In the genomic region with DNA sequence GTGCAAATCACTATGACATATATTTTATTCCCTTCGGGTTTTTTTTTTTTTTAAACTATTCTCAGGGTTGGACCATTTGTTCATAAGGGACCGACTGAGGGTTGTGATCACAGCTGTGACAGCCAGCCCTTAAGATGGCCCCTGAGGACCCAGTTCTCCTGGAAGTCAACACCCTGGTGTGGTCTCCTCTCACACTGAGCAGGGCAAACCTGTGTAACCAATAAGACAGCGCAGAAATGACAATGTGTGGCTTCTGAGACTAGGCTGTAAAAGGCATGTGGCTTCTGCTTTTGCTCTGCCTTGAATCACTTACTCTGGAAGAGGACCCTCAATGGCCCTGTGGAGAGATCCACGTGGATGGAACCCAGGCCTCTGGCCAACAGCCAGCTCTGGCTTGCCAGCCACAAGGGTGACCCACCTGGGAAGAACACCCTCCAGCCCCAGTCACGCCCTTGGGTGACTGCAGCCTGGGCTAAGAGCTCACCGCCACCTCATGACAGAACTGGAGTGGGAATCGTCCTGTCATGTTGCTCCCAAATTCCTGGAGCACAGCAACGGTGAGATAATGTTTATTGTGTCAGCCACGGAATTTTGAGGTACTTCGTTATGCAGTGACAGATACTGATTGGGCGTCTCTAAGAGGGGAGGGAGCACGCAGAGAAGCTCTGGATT, we compare ENCODE assay signal across 14 cellular contexts.
DNase-seq lines count a peak whose midpoint lies in the region; ATAC-seq, FAIRE-seq and TF ChIP-seq lines count a peak whose summit lies in the region.
"Had no signal": no experiment of that assay in that cellular context is flagged by ENCODE, and none has a peak within 500 bp of the region (broad histone marks: within the 10 kb centered on the region; RNA-seq: fewer than 3 reads in every experiment).

No MANE protein-coding gene starts in this region.

- intact Hi-C loops in Caco-2 (cut with micrococcal nuclease; ENCODE audit: unreplicated experiment) (no loop called here), K562 (cut with micrococcal nuclease) (no loop called here), right cardiac atrium (cut with DNase I) (no loop called here), sciatic nerve (cut with DNase I) (no loop called here)

- H3K36me3 Mint-ChIP-seq in Caco-2 (ENCODE audit: insufficient read depth, unreplicated experiment): no peaks in the 10 kb centered on the region
- H3K36me3 Mint-ChIP-seq in progenitor cell of endocrine pancreas (ENCODE audit: insufficient read depth): peaks cover 4% of the 10 kb centered on the region

- WGBS in K562 (ENCODE audit: insufficient coverage, low coverage, missing lambda C conversion rate): 52% methylated on average over 12 of the region's 12 CpGs
- 69% methylated on average over 12 of the region's 12 CpGs for WGBS in right cardiac atrium

- DNase-seq in Caco-2 (no peak), K562 (ENCODE audit: extremely low read depth in 1 of 4, low spot score in 3 of 4) (no peak), right cardiac atrium (peak in 2 of 3 donors; percentile 71 to 73), progenitor cell of endocrine pancreas (ENCODE audit: low spot score, unreplicated experiment) (no peak), HTR-8/SVneo (ENCODE audit: insufficient read length, low spot score) (no peak), RKO (ENCODE audit: low spot score) (no peak), sciatic nerve (ENCODE audit: low spot score) (no peak), DMS53 treated with DMSO at 0.1 percent for 48 hours (lab: John Stamatoyannopoulos, UW; ENCODE audit: unreplicated experiment) (no peak)
- DNase-seq: activated naive CD8-positive, alpha-beta T cell treated with anti-CD3 and anti-CD28 coated beads for 36 hours; activated T-cell treated with anti-CD3 and anti-CD28 coated beads for 4 hours; DMS153; NCI-H2029 treated with DMSO at 0.1 percent for 48 hours; RPMI8226 had no signal

- no peaks in the 10 kb centered on the region for H3K9me3 Mint-ChIP-seq in Caco-2 (ENCODE audit: unreplicated experiment)
- H3K9me3 Mint-ChIP-seq in progenitor cell of endocrine pancreas (ENCODE audit: low read depth): no peaks in the 10 kb centered on the region
- H3K9me3 Mint-ChIP-seq: activated naive CD8-positive, alpha-beta T cell treated with anti-CD3 and anti-CD28 coated beads for 36 hours had no signal

- CTCF ChIA-PET in Caco-2 (lab: Charles Lee) (interaction anchor here (0.5 to 0.8 kb wide), 2 partner anchors 9 to 32 kb away, joined by 3 to 4 read pairs; no protein-coding TSS in a partner anchor), K562 (lab: Yijun Ruan, JAX; ENCODE audit: low intra/inter-chr PET ratio) (no interaction called here)

- in situ Hi-C loops in K562 (cut with MboI): no loop called here

- H3K4me3 ChIP-seq in Caco-2 (ENCODE audit: low read depth, low read length): no peak overlapping the region
- no peak overlapping the region for H3K4me3 ChIP-seq in K562
- no peak overlapping the region for H3K4me3 ChIP-seq in right cardiac atrium (ENCODE audit: low read length)
- H3K4me3 ChIP-seq: smooth muscle cell had no signal

- no peak overlapping the region for H3K9ac ChIP-seq in K562 (ENCODE audit: insufficient read depth in 1 of 2, low read depth in 2 of 2, low read length in 2 of 2)

- peak overlapping the region; percentile 48 for H3K27ac Mint-ChIP-seq in Caco-2 (ENCODE audit: unreplicated experiment)
- H3K27ac Mint-ChIP-seq in progenitor cell of endocrine pancreas: peak overlapping the region; percentile 45
- H3K27ac Mint-ChIP-seq: activated naive CD8-positive, alpha-beta T cell treated with anti-CD3 and anti-CD28 coated beads for 36 hours had no signal

- H3K4me2 ChIP-seq in K562 (ENCODE audit: insufficient read depth, low read length): no peak overlapping the region
- H3K4me2 ChIP-seq: smooth muscle cell had no signal

- TF ChIP-seq CTCF in Caco-2 (IDR thresholded peaks at IDR 0.05; ENCODE audit: insufficient read depth in 1 of 2, low read depth in 1 of 2, low read length in 1 of 2, severe bottlenecking in 1 of 2, unreplicated experiment in 1 of 2) (no peak), K562 (IDR thresholded peaks at IDR 0.05 in 2 of 3, conservative IDR thresholded peaks at IDR 0.05 in 1 of 3; ENCODE audit: insufficient read depth in 2 of 3, low read depth in 1 of 3, low read length in 3 of 3) (no peak), progenitor cell of endocrine pancreas (IDR thresholded peaks at IDR 0.05; ENCODE audit: unreplicated experiment) (no peak)

- TF ChIP-seq EP300 in K562 (IDR thresholded peaks at IDR 0.05; ENCODE audit: low read length): no peak

- no peak for TF ChIP-seq POLR2A in K562 (conservative IDR thresholded peaks at IDR 0.05)

- no peaks in the 10 kb centered on the region for H3K4me1 ChIP-seq in Caco-2
- H3K4me1 ChIP-seq in K562 (replicated peaks in 1 of 2; ENCODE audit: control insufficient read depth in 2 of 2, insufficient read depth in 2 of 2, low read length in 2 of 2): peaks cover 3 to 8% of the 10 kb centered on the region in 2 experiments; a peak in 4 of 5 replicates
- H3K4me1 ChIP-seq in right cardiac atrium (ENCODE audit: control insufficient read depth, insufficient read depth, low read length): peaks cover 24% of the 10 kb centered on the region

- POLR2A ChIA-PET in Caco-2 (lab: Charles Lee): no interaction called here
- POLR2A ChIA-PET in K562 (lab: Yijun Ruan, JAX): interaction anchor here (0.6 to 0.9 kb wide), 5 partner anchors 8 to 579 kb away, joined by 3 to 4 read pairs (median 3); no protein-coding TSS in a partner anchor

- peaks cover 5% of the 10 kb centered on the region; the same call in 1 of the 2 replicates for H4K20me1 ChIP-seq in K562 (replicated peaks; ENCODE audit: control insufficient read depth, insufficient read depth, low read length)

- peaks cover 31% of the 10 kb centered on the region for H3K4me1 Mint-ChIP-seq in Caco-2 (ENCODE audit: low read depth, unreplicated experiment)
- H3K4me1 Mint-ChIP-seq in progenitor cell of endocrine pancreas (ENCODE audit: low read depth): peaks cover 73% of the 10 kb centered on the region

- H3K27me3 ChIP-seq in Caco-2 (replicated peaks; ENCODE audit: control insufficient read depth, insufficient read depth, low read length) (no peaks in the 10 kb centered on the region), K562 (ENCODE audit: control insufficient read depth in 2 of 2, insufficient read depth in 2 of 2, low read length in 2 of 2) (peaks cover 0 to 5% of the 10 kb centered on the region in 2 experiments; a peak in 1 of 5 replicates), right cardiac atrium (ENCODE audit: control insufficient read depth, insufficient read depth) (no peaks in the 10 kb centered on the region)

- H3K36me3 ChIP-seq in Caco-2 (ENCODE audit: control insufficient read depth, insufficient read depth, low read length) (no peaks in the 10 kb centered on the region), K562 (ENCODE audit: control insufficient read depth, insufficient read depth, low read length) (no peaks in the 10 kb centered on the region; the same call in 2 of the 3 replicates)

- H3K27ac ChIP-seq in K562 (ENCODE audit: extremely low read depth, low read depth, low read length) (no peak overlapping the region), right cardiac atrium (ENCODE audit: low read length) (peak overlapping the region; percentile 56)

- H3K79me2 ChIP-seq in K562 (ENCODE audit: control insufficient read depth, insufficient read depth, low read length): no peaks in the 10 kb centered on the region

- TF ChIP-seq RAD21 in K562 (CRISPR knock-in tag; conservative IDR thresholded peaks at IDR 0.05 in 1 of 2, IDR thresholded peaks at IDR 0.05 in 1 of 2): no peak

- no peak overlapping the region for H3K4me3 Mint-ChIP-seq in Caco-2 (ENCODE audit: unreplicated experiment)
- H3K4me3 Mint-ChIP-seq in progenitor cell of endocrine pancreas (ENCODE audit: low read depth): no peak overlapping the region
- H3K4me3 Mint-ChIP-seq: activated naive CD8-positive, alpha-beta T cell treated with anti-CD3 and anti-CD28 coated beads for 36 hours had no signal

- no peak overlapping the region for H2AFZ ChIP-seq in K562 (ENCODE audit: low read depth, low read length)

- ATAC-seq in K562 (no peak), right cardiac atrium (peak; percentile 11 to 55), sciatic nerve (no peak)

- FAIRE-seq in K562 (lab: Jason Lieb, UNC) (no peak), HTR-8/SVneo (lab: Jason Lieb, UNC) (no peak)

- BruUV-seq in Caco-2 (replicated peaks; lab: Mats Ljungman, UMichigan): no TSS peak
- no TSS peak for BruUV-seq in K562 (replicated peaks; lab: Mats Ljungman, UMichigan)

- H3K27me3 Mint-ChIP-seq in Caco-2 (ENCODE audit: insufficient read depth, unreplicated experiment) (no peaks in the 10 kb centered on the region), progenitor cell of endocrine pancreas (no peaks in the 10 kb centered on the region)
- H3K27me3 Mint-ChIP-seq: activated naive CD8-positive, alpha-beta T cell treated with anti-CD3 and anti-CD28 coated beads for 36 hours had no signal

- H3K9me3 ChIP-seq in Caco-2: no peaks in the 10 kb centered on the region
- H3K9me3 ChIP-seq in K562 (replicated peaks; ENCODE audit: control insufficient read depth, insufficient read depth, low read depth, low read length): no peaks in the 10 kb centered on the region
- no peaks in the 10 kb centered on the region for H3K9me3 ChIP-seq in right cardiac atrium (ENCODE audit: control insufficient read depth, low read length)

- H3K9me1 ChIP-seq in K562 (ENCODE audit: control insufficient read depth, insufficient read depth, low read length): peaks cover 2% of the 10 kb centered on the region

TF ChIP-seq in K562, 482 proteins besides CTCF, POLR2A, EP300 and RAD21:
- TF ChIP-seq IRF2 (CRISPR knock-in tag; IDR thresholded peaks at IDR 0.05) (peak; percentile 55; the same call in 1 of the 2 replicates), BRCA1 (IDR thresholded peaks at IDR 0.05) (no peak), BRCA1 (CRISPR knock-in tag; IDR thresholded peaks at IDR 0.05) (0 out of 2 replicates have a peak, but pooled peaks have one; percentile 33)
- TF ChIP-seq, protein P1, sequence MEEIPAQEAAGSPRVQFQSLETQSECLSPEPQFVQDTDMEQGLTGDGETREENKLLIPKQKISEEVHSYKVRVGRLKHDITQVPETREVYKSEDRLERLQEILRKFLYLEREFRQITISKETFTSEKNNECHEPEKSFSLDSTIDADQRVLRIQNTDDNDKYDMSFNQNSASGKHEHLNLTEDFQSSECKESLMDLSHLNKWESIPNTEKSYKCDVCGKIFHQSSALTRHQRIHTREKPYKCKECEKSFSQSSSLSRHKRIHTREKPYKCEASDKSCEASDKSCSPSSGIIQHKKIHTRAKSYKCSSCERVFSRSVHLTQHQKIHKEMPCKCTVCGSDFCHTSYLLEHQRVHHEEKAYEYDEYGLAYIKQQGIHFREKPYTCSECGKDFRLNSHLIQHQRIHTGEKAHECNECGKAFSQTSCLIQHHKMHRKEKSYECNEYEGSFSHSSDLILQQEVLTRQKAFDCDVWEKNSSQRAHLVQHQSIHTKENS (CRISPR knock-in tag; IDR thresholded peaks at IDR 0.05): no peak

Comparison
In these comparisons a context has a peak if more than half of its experiments do, and no peak if none do; other contexts are left out.
1. DNase-seq: peak in right cardiac atrium (2 of 3); none in Caco-2 (0 of 2), K562 (0 of 4), progenitor cell of endocrine pancreas (single experiment), HTR-8/SVneo (single experiment), RKO (single experiment), sciatic nerve (single experiment) and DMS53 treated with DMSO at 0.1 percent for 48 hours (single experiment).
2. ATAC-seq: peak in right cardiac atrium (2 of 2); none in K562 (single experiment) and sciatic nerve (single experiment).